Comparison of ENCODE assay signal across 39 cellular contexts in genomic region chr3:59684766-59685165, GRCh38.
"Had no signal": no experiment of that assay in that cellular context is flagged by ENCODE, and none has a peak within 500 bp of the region (broad histone marks: within the 10 kb centered on the region; RNA-seq: fewer than 3 reads in every experiment).

No MANE protein-coding gene starts in this region.

- ATAC-seq: activated naive CD4-positive, alpha-beta T cell treated with anti-CD3 and anti-CD28 coated beads, Interleukin-2, amount 50 U/mL, for 72 hours; activated T-cell treated with anti-CD3 and anti-CD28 coated beads, Interleukin-2, amount 50 U/mL, for 4 hours; activated T-cell treated with anti-CD3 and anti-CD28 coated beads, Interleukin-2, amount 50 U/mL, for 72 hours; activated T-helper 17 cell treated with anti-CD3 and anti-CD28 coated beads, Interleukin-2, amount 50 U/mL, for 72 hours; body of pancreas had no signal

- H3K4me3 ChIP-seq: adrenal gland, ascending aorta, body of pancreas, breast epithelium, cardiac muscle cell had no signal

- DNase-seq: activated effector memory CD4-positive, alpha-beta T cell treated with anti-CD3 and anti-CD28 coated beads, Interleukin-2, amount 50 U/mL, for 16 hours; activated effector memory CD4-positive, alpha-beta T cell treated with Interleukin-2 at 50 U/mL for 16 hours; activated gamma-delta T cell; activated gamma-delta T cell treated with Interleukin-2 at 50 U/mL for 16 hours; activated naive CD4-positive, alpha-beta T cell; activated naive CD4-positive, alpha-beta T cell treated with anti-CD3 and anti-CD28 coated beads for 36 hours; activated naive CD4-positive, alpha-beta T cell treated with anti-CD3 and anti-CD28 coated beads, Interleukin-2, amount 10 ng/mL, durations not matched to agents 7 days and 5 days; activated naive CD4-positive, alpha-beta T cell treated with anti-CD3 and anti-CD28 coated beads, Interleukin-2, amount 50 U/mL, for 16 hours; activated naive CD4-positive, alpha-beta T cell treated with Interleukin-2 at 50 U/mL for 16 hours; activated naive CD8-positive, alpha-beta T cell treated with anti-CD3 and anti-CD28 coated beads for 36 hours; activated naive CD8-positive, alpha-beta T cell treated with anti-CD3 and anti-CD28 coated beads, Interleukin-2, amount 10 ng/mL, durations not matched to agents 7 days and 5 days; activated T-cell treated with anti-CD3 and anti-CD28 coated beads, Interleukin-2, amount 50 U/mL, for 1 hour; activated T-cell treated with anti-CD3 and anti-CD28 coated beads, Interleukin-2, amount 50 U/mL, for 24 hours; activated T-cell treated with anti-CD3 and anti-CD28 coated beads, Interleukin-2, amount 50 U/mL, for 4 hours; activated T-cell treated with anti-CD3 and anti-CD28 coated beads, Interleukin-2, amount 50 U/mL, for 48 hours; activated T-cell treated with anti-CD3 and anti-CD28 coated beads, Interleukin-2, amount 50 U/mL, for 72 hours; adrenal gland; amniotic stem cell; amygdala; anterior cingulate cortex; aorta; body of pancreas; brain microvascular endothelial cell; caudate nucleus; central memory CD4-positive, alpha-beta T cell; cerebellar nuclear complex had no signal

- H3K27me3 Mint-ChIP-seq: activated naive CD4-positive, alpha-beta T cell treated with anti-CD3 and anti-CD28 coated beads, Interleukin-2, amount 10 ng/mL, durations not matched to agents 7 days and 5 days; activated naive CD4-positive, alpha-beta T cell treated with anti-CD3 and anti-CD28 coated beads, Interleukin-2, amount 50 U/mL, for 24 hours; activated naive CD8-positive, alpha-beta T cell; activated naive CD8-positive, alpha-beta T cell treated with anti-CD3 and anti-CD28 coated beads for 36 hours; activated T-cell treated with anti-CD3 and anti-CD28 coated beads, Interleukin-2, amount 50 U/mL, for 24 hours; activated T-helper 17 cell treated with anti-CD3 and anti-CD28 coated beads, Interleukin-2, amount 50 U/mL, for 72 hours; central memory CD8-positive, alpha-beta T cell had no signal

- H3K4me3 Mint-ChIP-seq: activated naive CD4-positive, alpha-beta T cell treated with anti-CD3 and anti-CD28 coated beads for 36 hours; activated naive CD4-positive, alpha-beta T cell treated with anti-CD3 and anti-CD28 coated beads, Interleukin-2, amount 10 ng/mL, durations not matched to agents 7 days and 5 days; activated naive CD4-positive, alpha-beta T cell treated with anti-CD3 and anti-CD28 coated beads, Interleukin-2, amount 50 U/mL, for 24 hours; activated naive CD8-positive, alpha-beta T cell; activated naive CD8-positive, alpha-beta T cell treated with anti-CD3 and anti-CD28 coated beads for 36 hours; activated naive CD8-positive, alpha-beta T cell treated with anti-CD3 and anti-CD28 coated beads, Interleukin-2, amount 10 ng/mL, durations not matched to agents 7 days and 5 days; activated T-cell treated with anti-CD3 and anti-CD28 coated beads, Interleukin-2, amount 50 U/mL, for 24 hours; activated T-cell treated with anti-CD3 and anti-CD28 coated beads, Interleukin-2, amount 50 U/mL, for 4 hours; activated T-cell treated with anti-CD3 and anti-CD28 coated beads, Interleukin-2, amount 50 U/mL, for 72 hours; activated T-helper 1 cell treated with anti-CD3 and anti-CD28 coated beads, Interleukin-12 subunit alpha, Interleukin-12 subunit beta, Interleukin-2, Interleukin-4 antibody, amounts not matched to agents 30 ng/mL and 10 ng/mL and 1 ng/mL, durations not matched to agents 14 hours and 24 hours and 36 hours; activated T-helper 17 cell treated with anti-CD3 and anti-CD28 coated beads, Interleukin-2, amount 50 U/mL, for 72 hours; brain; central memory CD8-positive, alpha-beta T cell had no signal

- H3K4me1 Mint-ChIP-seq: activated naive CD4-positive, alpha-beta T cell treated with anti-CD3 and anti-CD28 coated beads, Interleukin-2, amount 10 ng/mL, durations not matched to agents 7 days and 5 days; activated naive CD4-positive, alpha-beta T cell treated with anti-CD3 and anti-CD28 coated beads, Interleukin-2, amount 50 U/mL, for 24 hours; activated naive CD8-positive, alpha-beta T cell treated with anti-CD3 and anti-CD28 coated beads for 36 hours; activated naive CD8-positive, alpha-beta T cell treated with anti-CD3 and anti-CD28 coated beads, Interleukin-2, amount 10 ng/mL, durations not matched to agents 7 days and 5 days; activated T-helper 17 cell treated with anti-CD3 and anti-CD28 coated beads, Interleukin-2, amount 50 U/mL, for 72 hours; central memory CD8-positive, alpha-beta T cell had no signal

- FAIRE-seq: astrocyte, bronchial epithelial cell had no signal

- H3K27ac Mint-ChIP-seq: activated naive CD4-positive, alpha-beta T cell treated with anti-CD3 and anti-CD28 coated beads for 36 hours; activated naive CD4-positive, alpha-beta T cell treated with anti-CD3 and anti-CD28 coated beads, Interleukin-2, amount 10 ng/mL, durations not matched to agents 7 days and 5 days; activated naive CD4-positive, alpha-beta T cell treated with anti-CD3 and anti-CD28 coated beads, Interleukin-2, amount 50 U/mL, for 24 hours; activated naive CD4-positive, alpha-beta T cell treated with anti-CD3 and anti-CD28 coated beads, Interleukin-2, amount 50 U/mL, for 72 hours; activated naive CD8-positive, alpha-beta T cell; activated naive CD8-positive, alpha-beta T cell treated with anti-CD3 and anti-CD28 coated beads for 36 hours; activated naive CD8-positive, alpha-beta T cell treated with anti-CD3 and anti-CD28 coated beads, Interleukin-2, amount 10 ng/mL, durations not matched to agents 7 days and 5 days; activated T-cell treated with anti-CD3 and anti-CD28 coated beads, Interleukin-2, amount 50 U/mL, for 24 hours; activated T-cell treated with anti-CD3 and anti-CD28 coated beads, Interleukin-2, amount 50 U/mL, for 72 hours; activated T-helper 1 cell treated with anti-CD3 and anti-CD28 coated beads, Interleukin-12 subunit alpha, Interleukin-12 subunit beta, Interleukin-2, Interleukin-4 antibody, amounts not matched to agents 30 ng/mL and 10 ng/mL and 1 ng/mL, durations not matched to agents 14 hours and 24 hours and 36 hours; activated T-helper 17 cell treated with anti-CD3 and anti-CD28 coated beads, Interleukin-2, amount 50 U/mL, for 72 hours; activated T-helper 2 cell treated with anti-CD3 and anti-CD28 coated beads, Interferon-gamma antibody, Interleukin-2, Interleukin-4, amounts not matched to agents 10 μg/mL and 5 μg/mL and 100 μg/mL, durations not matched to agents 14 hours and 24 hours and 36 hours had no signal

- H3K36me3 Mint-ChIP-seq: activated naive CD4-positive, alpha-beta T cell treated with anti-CD3 and anti-CD28 coated beads, Interleukin-2, amount 10 ng/mL, durations not matched to agents 7 days and 5 days; activated naive CD4-positive, alpha-beta T cell treated with anti-CD3 and anti-CD28 coated beads, Interleukin-2, amount 50 U/mL, for 24 hours; activated naive CD4-positive, alpha-beta T cell treated with anti-CD3 and anti-CD28 coated beads, Interleukin-2, amount 50 U/mL, for 72 hours; activated naive CD8-positive, alpha-beta T cell treated with anti-CD3 and anti-CD28 coated beads for 36 hours; activated naive CD8-positive, alpha-beta T cell treated with anti-CD3 and anti-CD28 coated beads, Interleukin-2, amount 10 ng/mL, durations not matched to agents 7 days and 5 days; brain had no signal

- H3K9me3 Mint-ChIP-seq: activated naive CD4-positive, alpha-beta T cell treated with anti-CD3 and anti-CD28 coated beads for 36 hours; activated naive CD4-positive, alpha-beta T cell treated with anti-CD3 and anti-CD28 coated beads, Interleukin-2, amount 50 U/mL, for 24 hours; activated naive CD4-positive, alpha-beta T cell treated with anti-CD3 and anti-CD28 coated beads, Interleukin-2, amount 50 U/mL, for 72 hours; activated naive CD8-positive, alpha-beta T cell treated with anti-CD3 and anti-CD28 coated beads for 36 hours; activated naive CD8-positive, alpha-beta T cell treated with anti-CD3 and anti-CD28 coated beads, Interleukin-2, amount 10 ng/mL, durations not matched to agents 7 days and 5 days; activated T-cell treated with anti-CD3 and anti-CD28 coated beads, Interleukin-2, amount 50 U/mL, for 24 hours; activated T-cell treated with anti-CD3 and anti-CD28 coated beads, Interleukin-2, amount 50 U/mL, for 4 hours; activated T-cell treated with anti-CD3 and anti-CD28 coated beads, Interleukin-2, amount 50 U/mL, for 72 hours; activated T-helper 1 cell treated with anti-CD3 and anti-CD28 coated beads, Interleukin-12 subunit alpha, Interleukin-12 subunit beta, Interleukin-2, Interleukin-4 antibody, amounts not matched to agents 30 ng/mL and 10 ng/mL and 1 ng/mL, durations not matched to agents 14 hours and 24 hours and 36 hours; activated T-helper 17 cell treated with anti-CD3 and anti-CD28 coated beads, Interleukin-2, amount 50 U/mL, for 72 hours; activated T-helper 2 cell treated with anti-CD3 and anti-CD28 coated beads, Interferon-gamma antibody, Interleukin-2, Interleukin-4, amounts not matched to agents 10 μg/mL and 5 μg/mL and 100 μg/mL, durations not matched to agents 14 hours and 24 hours and 36 hours; central memory CD8-positive, alpha-beta T cell had no signal
